23 cellular contexts compared by ENCODE assay signal in the genomic region with DNA sequence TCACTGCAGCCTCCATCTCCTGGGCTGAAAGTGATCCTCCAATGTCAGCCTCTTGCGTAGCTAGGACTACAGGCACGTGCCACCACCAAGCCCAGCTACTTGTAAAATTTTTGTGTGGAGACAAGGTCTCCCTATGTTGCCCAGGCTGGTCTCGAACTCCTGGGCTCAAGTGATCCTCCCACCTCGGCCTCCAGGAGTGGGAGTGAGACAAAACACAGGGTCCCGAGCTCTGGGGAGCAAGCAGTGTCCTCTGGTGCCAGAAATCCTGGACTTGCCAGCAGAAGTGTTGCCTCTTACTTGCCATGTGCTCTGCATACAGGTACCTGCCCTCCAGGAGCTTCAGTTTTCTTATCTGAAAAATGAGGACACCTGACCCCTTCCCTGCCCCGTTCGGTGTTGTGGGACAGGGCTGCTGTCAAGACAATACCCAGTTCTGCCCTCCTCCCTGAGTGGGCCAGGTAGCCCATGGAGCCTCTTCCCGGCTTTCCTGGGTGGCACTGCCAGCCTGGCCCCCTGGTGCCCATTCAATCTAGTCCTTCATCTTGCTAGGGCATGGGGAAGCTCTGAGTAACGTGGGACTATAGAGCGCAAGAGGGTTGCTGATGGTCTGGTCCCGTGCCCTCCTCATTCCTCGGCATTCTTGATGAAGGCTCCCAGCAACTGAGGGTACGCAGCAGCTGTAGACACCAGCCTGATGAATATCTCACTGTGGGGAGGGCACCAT.
DNase-seq lines count a peak whose midpoint lies in the region; ATAC-seq and TF ChIP-seq lines count a peak whose summit lies in the region.
"Had no signal": no experiment of that assay in that cellular context is flagged by ENCODE, and none has a peak within 500 bp of the region (broad histone marks: within the 10 kb centered on the region; RNA-seq: fewer than 3 reads in every experiment).

No MANE protein-coding gene starts in this region.

- no peak overlapping the region for H3K4me3 Mint-ChIP-seq in activated T-cell treated with anti-CD3 and anti-CD28 coated beads, Interleukin-2, amount 50 U/mL, for 24 hours
- no peak overlapping the region for H3K4me3 Mint-ChIP-seq in activated T-cell treated with anti-CD3 and anti-CD28 coated beads, Interleukin-2, amount 50 U/mL, for 4 hours
- H3K4me3 Mint-ChIP-seq in glutamatergic neuron (ENCODE audit: unreplicated experiment), result no peak overlapping the region
- H3K4me3 Mint-ChIP-seq: CD4-positive, CD25-positive, alpha-beta regulatory T cell had no signal

- TF ChIP-seq POLR2A in esophagus muscularis mucosa (IDR thresholded peaks at IDR 0.05; ENCODE audit: low read depth) (no peak), ovary (IDR thresholded peaks at IDR 0.05) (no peak)

- H3K9me3 ChIP-seq in HEK293 (ENCODE audit: control insufficient read depth, insufficient read depth, low read depth, low read length), result no peaks in the 10 kb centered on the region
- no peaks in the 10 kb centered on the region for H3K9me3 ChIP-seq in esophagus muscularis mucosa
- H3K9me3 ChIP-seq in ovary, result no peaks in the 10 kb centered on the region
- H3K9me3 ChIP-seq: BE2C, HAP-1, MG63 had no signal

- DNase-seq in activated T-cell treated with anti-CD3 and anti-CD28 coated beads, Interleukin-2, amount 50 U/mL, for 24 hours, result peak; percentile 17
- DNase-seq in activated T-cell treated with anti-CD3 and anti-CD28 coated beads, Interleukin-2, amount 50 U/mL, for 4 hours, result no peak
- DNase-seq in esophagus muscularis mucosa (ENCODE audit: extremely low spot score) (peak; percentile 53), ovary (peak in 3 of 5 donors; percentile 2 to 18 (median 7)), T-helper 2 cell (no peak), glutamatergic neuron (no peak)
- DNase-seq: BE2C; CD4-positive, CD25-positive, alpha-beta regulatory T cell; COR-L47; DMS 273 treated with DMSO at 0.1 percent for 48 hours; DND-41; Kasumi-1; MG63; NCI-H1048; NCI-H1436; NCI-H2029; NCI-H345; NCI-H524 treated with DMSO at 0.1 percent for 48 hours; PC-3; RPMI8226 had no signal

- no peak for TF ChIP-seq EP300 in esophagus muscularis mucosa (IDR thresholded peaks at IDR 0.05)
- no peak for TF ChIP-seq EP300 in ovary (IDR thresholded peaks at IDR 0.05)

- H3K27ac ChIP-seq in HEK293 (ENCODE audit: extremely low read depth, low read depth, low read length), result no peak overlapping the region
- no peak overlapping the region for H3K27ac ChIP-seq in esophagus muscularis mucosa (replicated peaks in 1 of 4)
- H3K27ac ChIP-seq in ovary, result no peak overlapping the region

- 96% methylated on average over 4 of the region's 13 CpGs for WGBS in esophagus muscularis mucosa
- WGBS in ovary, 3 donors, result 71 to 83% (median 82%) methylated on average over 12 to 13 of the region's 13 CpGs

- peaks cover 0 to 9% of the 10 kb centered on the region in 2 experiments; a peak in 1 of 3 replicates for H3K36me3 ChIP-seq in HEK293 (ENCODE audit: control insufficient read depth in 2 of 2, insufficient read depth in 1 of 2, low read length in 2 of 2)
- H3K36me3 ChIP-seq in esophagus muscularis mucosa, result peaks cover 0 to 11% (median 3%) of the 10 kb centered on the region in 4 donors
- no peaks in the 10 kb centered on the region for H3K36me3 ChIP-seq in ovary
- H3K36me3 ChIP-seq: BE2C, HAP-1, MG63 had no signal

- H3K4me3 ChIP-seq in HEK293 (ENCODE audit: low read depth, low read length), result no peak overlapping the region
- no peak overlapping the region for H3K4me3 ChIP-seq in esophagus muscularis mucosa
- H3K4me3 ChIP-seq in ovary, result no peak overlapping the region
- H3K4me3 ChIP-seq: HAP-1, MG63 had no signal

- TF ChIP-seq CTCF in HEK293 (tag by site-specific recombination; IDR thresholded peaks at IDR 0.05), result no peak
- TF ChIP-seq CTCF in esophagus muscularis mucosa (IDR thresholded peaks at IDR 0.05), result no peak
- TF ChIP-seq CTCF in ovary (IDR thresholded peaks at IDR 0.05), result no peak
- no peak for TF ChIP-seq CTCF in glutamatergic neuron (IDR thresholded peaks at IDR 0.05; ENCODE audit: partially characterized antibody, unreplicated experiment)

- intact Hi-C loops in esophagus muscularis mucosa (cut with DNase I), result no loop called here
- intact Hi-C loops in ovary (cut with DNase I), result no loop called here

- H3K27ac Mint-ChIP-seq in activated T-cell treated with anti-CD3 and anti-CD28 coated beads, Interleukin-2, amount 50 U/mL, for 24 hours, result no peak overlapping the region
- no peak overlapping the region for H3K27ac Mint-ChIP-seq in glutamatergic neuron (ENCODE audit: unreplicated experiment)
- H3K27ac Mint-ChIP-seq: CD4-positive, CD25-positive, alpha-beta regulatory T cell had no signal

- H3K27me3 ChIP-seq in esophagus muscularis mucosa (no peaks in the 10 kb centered on the region), ovary (no peaks in the 10 kb centered on the region)
- H3K27me3 ChIP-seq: BE2C, MG63 had no signal

- H3K4me1 Mint-ChIP-seq in activated T-cell treated with anti-CD3 and anti-CD28 coated beads, Interleukin-2, amount 50 U/mL, for 24 hours (ENCODE audit: low read depth), result no peaks in the 10 kb centered on the region
- H3K4me1 Mint-ChIP-seq in activated T-cell treated with anti-CD3 and anti-CD28 coated beads, Interleukin-2, amount 50 U/mL, for 4 hours (ENCODE audit: low read depth), result no peaks in the 10 kb centered on the region
- no peaks in the 10 kb centered on the region for H3K4me1 Mint-ChIP-seq in glutamatergic neuron (ENCODE audit: low read depth, unreplicated experiment)

- H3K27me3 Mint-ChIP-seq in activated T-cell treated with anti-CD3 and anti-CD28 coated beads, Interleukin-2, amount 50 U/mL, for 24 hours, result no peaks in the 10 kb centered on the region
- peaks cover 5% of the 10 kb centered on the region for H3K27me3 Mint-ChIP-seq in activated T-cell treated with anti-CD3 and anti-CD28 coated beads, Interleukin-2, amount 50 U/mL, for 4 hours (ENCODE audit: low read depth)
- H3K27me3 Mint-ChIP-seq in glutamatergic neuron (ENCODE audit: unreplicated experiment), result peaks cover 9% of the 10 kb centered on the region
- H3K27me3 Mint-ChIP-seq: CD4-positive, CD25-positive, alpha-beta regulatory T cell had no signal

- H3K36me3 Mint-ChIP-seq in activated T-cell treated with anti-CD3 and anti-CD28 coated beads, Interleukin-2, amount 50 U/mL, for 24 hours (ENCODE audit: low read depth), result no peaks in the 10 kb centered on the region
- H3K36me3 Mint-ChIP-seq in activated T-cell treated with anti-CD3 and anti-CD28 coated beads, Interleukin-2, amount 50 U/mL, for 4 hours (ENCODE audit: insufficient read depth), result no peaks in the 10 kb centered on the region
- H3K36me3 Mint-ChIP-seq in glutamatergic neuron (ENCODE audit: unreplicated experiment), result peaks cover 6% of the 10 kb centered on the region
- H3K36me3 Mint-ChIP-seq: CD4-positive, CD25-positive, alpha-beta regulatory T cell had no signal

- no peak for ATAC-seq in activated T-cell treated with anti-CD3 and anti-CD28 coated beads, Interleukin-2, amount 50 U/mL, for 4 hours
- ATAC-seq in GM21447 (IDR thresholded peaks at IDR 0.05; ENCODE audit: unreplicated experiment), result no peak
- ATAC-seq: PC-3 had no signal

- H3K9me3 Mint-ChIP-seq in activated T-cell treated with anti-CD3 and anti-CD28 coated beads, Interleukin-2, amount 50 U/mL, for 24 hours, result no peaks in the 10 kb centered on the region
- no peaks in the 10 kb centered on the region for H3K9me3 Mint-ChIP-seq in activated T-cell treated with anti-CD3 and anti-CD28 coated beads, Interleukin-2, amount 50 U/mL, for 4 hours
- peaks cover 8% of the 10 kb centered on the region for H3K9me3 Mint-ChIP-seq in glutamatergic neuron (ENCODE audit: unreplicated experiment)
- H3K9me3 Mint-ChIP-seq: CD4-positive, CD25-positive, alpha-beta regulatory T cell had no signal

- POLR2A ChIA-PET in HEK293 (lab: Yijun Ruan, JAX), result no interaction called here

- CTCF ChIA-PET in HEK293 (lab: Yijun Ruan, JAX), result no interaction called here

- no peaks in the 10 kb centered on the region for H3K4me1 ChIP-seq in HEK293 (ENCODE audit: control insufficient read depth, insufficient read depth, low read length)
- H3K4me1 ChIP-seq in esophagus muscularis mucosa, result no peaks in the 10 kb centered on the region
- no peaks in the 10 kb centered on the region for H3K4me1 ChIP-seq in ovary (ENCODE audit: insufficient read depth)
- H3K4me1 ChIP-seq: BE2C, HAP-1 had no signal

TF ChIP-seq in HEK293, 187 proteins besides CTCF, POLR2A, EP300 and RAD21:
- TF ChIP-seq, protein P1, sequence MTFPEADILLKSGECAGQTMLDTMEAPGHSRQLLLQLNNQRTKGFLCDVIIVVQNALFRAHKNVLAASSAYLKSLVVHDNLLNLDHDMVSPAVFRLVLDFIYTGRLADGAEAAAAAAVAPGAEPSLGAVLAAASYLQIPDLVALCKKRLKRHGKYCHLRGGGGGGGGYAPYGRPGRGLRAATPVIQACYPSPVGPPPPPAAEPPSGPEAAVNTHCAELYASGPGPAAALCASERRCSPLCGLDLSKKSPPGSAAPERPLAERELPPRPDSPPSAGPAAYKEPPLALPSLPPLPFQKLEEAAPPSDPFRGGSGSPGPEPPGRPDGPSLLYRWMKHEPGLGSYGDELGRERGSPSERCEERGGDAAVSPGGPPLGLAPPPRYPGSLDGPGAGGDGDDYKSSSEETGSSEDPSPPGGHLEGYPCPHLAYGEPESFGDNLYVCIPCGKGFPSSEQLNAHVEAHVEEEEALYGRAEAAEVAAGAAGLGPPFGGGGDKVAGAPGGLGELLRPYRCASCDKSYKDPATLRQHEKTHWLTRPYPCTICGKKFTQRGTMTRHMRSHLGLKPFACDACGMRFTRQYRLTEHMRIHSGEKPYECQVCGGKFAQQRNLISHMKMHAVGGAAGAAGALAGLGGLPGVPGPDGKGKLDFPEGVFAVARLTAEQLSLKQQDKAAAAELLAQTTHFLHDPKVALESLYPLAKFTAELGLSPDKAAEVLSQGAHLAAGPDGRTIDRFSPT (tag by site-specific recombination; IDR thresholded peaks at IDR 0.05), result 0 out of 2 replicates have a peak, but pooled peaks have one; percentile 35
- TF ChIP-seq ZNF624 (tag by site-specific recombination; IDR thresholded peaks at IDR 0.05) (no peak), KLF16 (tag by site-specific recombination; IDR thresholded peaks at IDR 0.05) (no peak)

Comparison
In these comparisons a context has a peak if more than half of its experiments do, and no peak if none do; other contexts are left out.
1. DNase-seq: peak in activated T-cell treated with anti-CD3 and anti-CD28 coated beads, Interleukin-2, amount 50 U/mL, for 24 hours (single experiment), esophagus muscularis mucosa (single experiment) and ovary (3 of 5); none in activated T-cell treated with anti-CD3 and anti-CD28 coated beads, Interleukin-2, amount 50 U/mL, for 4 hours (single experiment), T-helper 2 cell (0 of 5) and glutamatergic neuron (single experiment).